11 cellular contexts compared by ENCODE assay signal in the genomic region with DNA sequence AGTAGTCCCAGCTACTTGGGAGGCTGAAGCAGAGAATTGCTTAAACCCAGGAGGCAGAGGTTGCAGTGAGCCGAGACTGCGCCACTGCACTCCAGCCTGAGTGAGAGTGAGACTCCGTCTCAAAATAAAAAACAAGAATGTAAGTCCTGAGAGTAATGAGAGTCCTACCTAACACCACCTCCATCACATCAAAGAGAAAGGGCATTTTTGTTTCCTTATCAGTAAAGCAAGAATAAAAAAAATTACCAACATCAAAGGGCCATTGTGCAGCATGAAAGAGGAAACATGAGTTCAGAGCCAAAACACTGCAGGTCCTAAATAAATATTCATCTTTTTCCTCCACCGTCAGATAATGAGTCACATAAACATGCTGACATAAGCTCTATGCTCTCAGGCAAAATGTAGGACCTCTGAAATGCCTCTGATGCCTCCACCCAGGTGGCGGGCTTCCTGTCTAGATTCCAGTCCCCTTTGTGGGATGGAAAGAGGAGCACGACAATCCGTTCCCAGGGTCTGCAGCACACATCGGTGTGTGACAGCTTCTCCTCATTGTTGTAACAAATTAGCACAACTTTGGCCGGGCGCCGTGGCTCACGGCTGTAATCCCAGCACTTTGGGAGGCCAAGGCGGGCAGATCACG. TPM values are rescaled to one million over a fixed set of nuclear protein-coding genes. Genes with fewer than 3 reads are reported as not detected.
DNase-seq lines count a peak whose midpoint lies in the region; ATAC-seq and TF ChIP-seq lines count a peak whose summit lies in the region.
"Had no signal": no experiment of that assay in that cellular context is flagged by ENCODE, and none has a peak within 500 bp of the region (broad histone marks: within the 10 kb centered on the region; RNA-seq: fewer than 3 reads in every experiment).

No MANE protein-coding gene starts in this region.

- DNase-seq in GM23248: peak; percentile 33
- peak in 1 of 2 experiments; percentile 84 for DNase-seq in PC-9
- DNase-seq in esophagus squamous epithelium (lab: John Stamatoyannopoulos, UW): no peak
- DNase-seq in prostate gland (ENCODE audit: low spot score): no peak
- no peak for DNase-seq in GOT3 (lab: John Stamatoyannopoulos, UW)
- no peak for DNase-seq in GM10266 (ENCODE audit: extremely low spot score)
- no peak for DNase-seq in omental fat pad (ENCODE audit: low spot score)
- no peak for DNase-seq in activated CD8-positive, alpha-beta memory T cell treated with anti-CD3 and anti-CD28 coated beads, Interleukin-2, amount 10 ng/mL, durations not matched to agents 7 days and 5 days
- DNase-seq: activated effector memory CD4-positive, alpha-beta T cell treated with Interleukin-2 at 50 U/mL for 16 hours; GDM1; NK-92 treated with Interleukin-12 subunit alpha and Interleukin-12 subunit beta, amount 100 ng/mL, for 24 hours had no signal

- CTCF ChIA-PET in PC-9 (lab: Charles Lee): interaction anchor here (0.6 kb wide), 1 partner anchor 22 kb away, joined by 8 read pairs; no protein-coding TSS in a partner anchor
- CTCF ChIA-PET in activated CD8-positive, alpha-beta memory T cell treated with anti-CD3 and anti-CD28 coated beads, Interleukin-2, amount 10 ng/mL, durations not matched to agents 7 days and 5 days (lab: Charles Lee): no interaction called here

- TF ChIP-seq CTCF in PC-9 (conservative IDR thresholded peaks at IDR 0.05) (no peak), esophagus squamous epithelium (IDR thresholded peaks at IDR 0.05) (no peak), prostate gland (IDR thresholded peaks at IDR 0.05) (no peak), GM10266 (IDR thresholded peaks at IDR 0.05; ENCODE audit: control insufficient read depth, insufficient read depth, low read depth, missing control alignments) (no peak), omental fat pad (IDR thresholded peaks at IDR 0.05) (no peak)

- in situ Hi-C loops in GM23248 (cut with MboI): no loop called here

- H3K27me3 ChIP-seq in GM23248 (replicated peaks; ENCODE audit: insufficient read depth) (no peaks in the 10 kb centered on the region), PC-9 (ENCODE audit: insufficient read depth, low read depth) (no peaks in the 10 kb centered on the region), esophagus squamous epithelium (no peaks in the 10 kb centered on the region), prostate gland (replicated peaks; ENCODE audit: insufficient read depth) (no peaks in the 10 kb centered on the region)

- H3K4me3 Mint-ChIP-seq in activated CD8-positive, alpha-beta memory T cell treated with anti-CD3 and anti-CD28 coated beads, Interleukin-2, amount 10 ng/mL, durations not matched to agents 7 days and 5 days: no peak overlapping the region

- intact Hi-C loops in PC-9 (cut with micrococcal nuclease; ENCODE audit: unreplicated experiment) (no loop called here), esophagus squamous epithelium (cut with DNase I) (no loop called here), prostate gland (cut with DNase I) (no loop called here)

- H3K4me1 ChIP-seq in GM23248 (ENCODE audit: insufficient read depth): no peaks in the 10 kb centered on the region
- peaks cover 13% of the 10 kb centered on the region for H3K4me1 ChIP-seq in PC-9 (replicated peaks; ENCODE audit: insufficient read depth)
- peaks cover 0 to 42% (median 11%) of the 10 kb centered on the region in 3 donors for H3K4me1 ChIP-seq in esophagus squamous epithelium
- peaks cover 15% of the 10 kb centered on the region for H3K4me1 ChIP-seq in prostate gland (replicated peaks)

- no peak overlapping the region for H3K9ac ChIP-seq in GM23248

- H2AFZ ChIP-seq in GM23248: no peak overlapping the region
- H2AFZ ChIP-seq in PC-9: no peak overlapping the region

- H3K9me2 ChIP-seq in GM23248 (ENCODE audit: insufficient read depth) (no peaks in the 10 kb centered on the region), PC-9 (ENCODE audit: insufficient read depth) (no peaks in the 10 kb centered on the region)

- no peak for ATAC-seq in omental fat pad (ENCODE audit: low FRiP score)
- no peak for ATAC-seq in activated CD8-positive, alpha-beta memory T cell treated with anti-CD3 and anti-CD28 coated beads, Interleukin-2, amount 10 ng/mL, durations not matched to agents 7 days and 5 days

- no peak overlapping the region for H3K4me3 ChIP-seq in GM23248
- H3K4me3 ChIP-seq in PC-9: no peak overlapping the region
- H3K4me3 ChIP-seq in esophagus squamous epithelium: no peak overlapping the region
- no peak overlapping the region for H3K4me3 ChIP-seq in prostate gland

- TF ChIP-seq POLR2A in esophagus squamous epithelium (IDR thresholded peaks at IDR 0.05): no peak
- no peak for TF ChIP-seq POLR2A in prostate gland (IDR thresholded peaks at IDR 0.05)

- H3K9me3 ChIP-seq in GM23248 (ENCODE audit: low read depth) (no peaks in the 10 kb centered on the region), PC-9 (ENCODE audit: insufficient read depth, low read depth) (no peaks in the 10 kb centered on the region), esophagus squamous epithelium (no peaks in the 10 kb centered on the region), prostate gland (no peaks in the 10 kb centered on the region)

- H3K36me3 Mint-ChIP-seq in activated CD8-positive, alpha-beta memory T cell treated with anti-CD3 and anti-CD28 coated beads, Interleukin-2, amount 10 ng/mL, durations not matched to agents 7 days and 5 days: no peaks in the 10 kb centered on the region

- 81 to 82% methylated on average over 13 to 14 of the region's 14 CpGs for WGBS in GM23248 (ENCODE audit: low coverage in 1 of 2, low lambda C conversion rate in 2 of 2, missing lambda C conversion rate in 2 of 2), 2 experiments
- WGBS in esophagus squamous epithelium, 2 donors: 33 to 55% methylated on average over 7 to 14 of the region's 14 CpGs
- WGBS in prostate gland: 59% methylated on average over 14 of the region's 14 CpGs

- no peak overlapping the region for H3K4me2 ChIP-seq in GM23248 (ENCODE audit: unreplicated experiment)
- peak overlapping the region; percentile 8; the same call in 1 of the 2 replicates for H3K4me2 ChIP-seq in PC-9

- H3K79me2 ChIP-seq in GM23248 (ENCODE audit: insufficient read depth) (peaks cover 73% of the 10 kb centered on the region), PC-9 (ENCODE audit: low read depth) (peaks cover 24% of the 10 kb centered on the region)

- no peaks in the 10 kb centered on the region for H4K20me1 ChIP-seq in GM23248 (ENCODE audit: insufficient read depth)
- no peaks in the 10 kb centered on the region for H4K20me1 ChIP-seq in PC-9 (ENCODE audit: insufficient read depth)

- H3K36me3 ChIP-seq in GM23248 (ENCODE audit: low read depth) (no peaks in the 10 kb centered on the region), PC-9 (ENCODE audit: low read depth) (no peaks in the 10 kb centered on the region), esophagus squamous epithelium (no peaks in the 10 kb centered on the region), prostate gland (no peaks in the 10 kb centered on the region)

- POLR2A ChIA-PET in PC-9 (lab: Charles Lee; ENCODE audit: unreplicated experiment): interaction anchor here (0.7 kb wide), 1 partner anchor 96 kb away, joined by 4 read pairs; no protein-coding TSS in a partner anchor

- no TSS peak for BruUV-seq in PC-9 (replicated peaks; lab: Mats Ljungman, UMichigan)

- peaks cover 8% of the 10 kb centered on the region for H3K27me3 Mint-ChIP-seq in activated CD8-positive, alpha-beta memory T cell treated with anti-CD3 and anti-CD28 coated beads, Interleukin-2, amount 10 ng/mL, durations not matched to agents 7 days and 5 days

- H3K9me3 Mint-ChIP-seq in activated CD8-positive, alpha-beta memory T cell treated with anti-CD3 and anti-CD28 coated beads, Interleukin-2, amount 10 ng/mL, durations not matched to agents 7 days and 5 days (ENCODE audit: low read depth): no peaks in the 10 kb centered on the region

- no peak overlapping the region for H3K27ac Mint-ChIP-seq in activated CD8-positive, alpha-beta memory T cell treated with anti-CD3 and anti-CD28 coated beads, Interleukin-2, amount 10 ng/mL, durations not matched to agents 7 days and 5 days

- H3F3A ChIP-seq in GM23248 (ENCODE audit: insufficient read depth) (peaks cover 4% of the 10 kb centered on the region; the same call in 1 of the 2 replicates), PC-9 (ENCODE audit: insufficient read depth, low read depth) (peaks cover 31% of the 10 kb centered on the region)

- H3K27ac ChIP-seq in GM23248 (no peak overlapping the region), PC-9 (0 out of 2 replicates have a peak overlapping the region, but pooled peaks have one; percentile 2), esophagus squamous epithelium (peak overlapping the region in 3 of 4 donors; percentile 25 to 44 (median 39)), prostate gland (peak overlapping the region; percentile 35 to 65)

- H3K4me1 Mint-ChIP-seq in activated CD8-positive, alpha-beta memory T cell treated with anti-CD3 and anti-CD28 coated beads, Interleukin-2, amount 10 ng/mL, durations not matched to agents 7 days and 5 days: peaks cover 3% of the 10 kb centered on the region

RNA-seq across cellular contexts. Expression of gene ATP9A, which starts 7.2 kb away (rescaled TPM):
- total RNA-seq in GM23248 (2014; rRNA removed; shearing (Covaris generic)): 14.2 and 15.9 TPM in 2 replicates
- polyA plus RNA-seq in GM23248 (2016; fragmentation: Nextera tagmentation; extraction: Ambion mirVana): 6.7 and 6.9 TPM in 2 replicates
- total RNA-seq in PC-9 (2021): 18.6 and 22.4 TPM in 2 replicates
- 10 to 100 TPM; 17.6 to 28.2 (median 19.5) TPM for total RNA-seq in esophagus squamous epithelium
- 100 to 1,000 TPM in 1 of 2 donors, 10 to 100 TPM in 1; 35.1 to 118 TPM for total RNA-seq in prostate gland
- total RNA-seq in omental fat pad: 100 to 1,000 TPM in 1 of 4 donors, 10 to 100 TPM in 3; 16.7 to 129 (median 55.0) TPM
- total RNA-seq in activated CD8-positive, alpha-beta memory T cell treated with anti-CD3 and anti-CD28 coated beads, Interleukin-2, amount 10 ng/mL, durations not matched to agents 7 days and 5 days: 1 to 10 TPM in 1 of 2 experiments, under 1 TPM in 1; 0.38 to 2.4 TPM

RNA-seq across cellular contexts. Expression of gene SALL4, which starts 41.3 kb away (rescaled TPM):
- total RNA-seq in GM23248 (2014; rRNA removed; shearing (Covaris generic)): not detected in 2 replicates
- not detected in 2 replicates for polyA plus RNA-seq in GM23248 (2016; fragmentation: Nextera tagmentation; extraction: Ambion mirVana)
- 1.6 and 3.8 TPM in 2 replicates for total RNA-seq in PC-9 (2021)
- total RNA-seq in esophagus squamous epithelium: under 1 TPM in 3 of 4 donors, not detected in 1; 0.04 to 0.76 (median 0.26) TPM
- total RNA-seq in prostate gland: 10 to 100 TPM in 1 of 2 donors, 1 to 10 TPM in 1; 1.8 to 12.6 TPM
- under 1 TPM in 3 of 4 donors, not detected in 1; 0.09 to 0.24 (median 0.19) TPM for total RNA-seq in omental fat pad
- total RNA-seq in activated CD8-positive, alpha-beta memory T cell treated with anti-CD3 and anti-CD28 coated beads, Interleukin-2, amount 10 ng/mL, durations not matched to agents 7 days and 5 days: under 1 TPM; 0.06 to 0.37 TPM
